ENCODE assay signal across 19 cellular contexts in the genomic region with DNA sequence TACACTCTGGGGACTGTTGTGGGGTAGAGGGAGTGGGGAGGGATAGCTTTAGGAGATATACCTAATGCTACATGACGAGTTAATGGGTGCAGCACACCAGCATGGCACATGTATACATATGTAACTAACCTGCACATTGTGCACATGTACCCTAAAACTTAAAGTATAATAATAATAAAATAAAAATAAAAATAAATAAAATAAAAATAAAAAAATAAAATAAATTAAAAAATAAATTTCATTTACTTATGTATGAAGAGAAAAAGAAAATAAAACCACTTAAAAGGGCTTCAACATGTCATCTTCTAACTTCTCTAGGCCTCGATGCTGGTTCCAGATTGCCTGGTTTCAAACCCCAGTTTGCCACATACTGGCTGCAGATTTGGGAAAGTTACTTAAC. TPM values are rescaled to one million over a fixed set of nuclear protein-coding genes. Genes with fewer than 3 reads are reported as not detected.
"Had no signal": no experiment of that assay in that cellular context is flagged by ENCODE, and none has a peak within 500 bp of the region (broad histone marks: within the 10 kb centered on the region; RNA-seq: fewer than 3 reads in every experiment).

No MANE protein-coding gene starts in this region.

RNA-seq across cellular contexts. Expression of gene HTR1E, which starts 10.2 kb away (rescaled TPM):
- total RNA-seq: activated naive CD4-positive, alpha-beta T cell treated with anti-CD3 and anti-CD28 coated beads for 36 hours; activated naive CD4-positive, alpha-beta T cell treated with anti-CD3 and anti-CD28 coated beads, Interleukin-2, amount 50 U/mL, for 72 hours; activated naive CD8-positive, alpha-beta T cell treated with anti-CD3 and anti-CD28 coated beads for 36 hours; activated naive CD8-positive, alpha-beta T cell treated with anti-CD3 and anti-CD28 coated beads, Interleukin-2, amount 10 ng/mL, durations not matched to agents 7 days and 5 days; activated T-cell treated with anti-CD3 and anti-CD28 coated beads, Interleukin-2, amount 50 U/mL, for 4 hours; activated T-cell treated with anti-CD3 and anti-CD28 coated beads, Interleukin-2, amount 50 U/mL, for 72 hours; activated T-helper 1 cell treated with anti-CD3 and anti-CD28 coated beads, Interleukin-12 subunit alpha, Interleukin-12 subunit beta, Interleukin-2, Interleukin-4 antibody, amounts not matched to agents 30 ng/mL and 10 ng/mL and 1 ng/mL, durations not matched to agents 14 hours and 24 hours and 36 hours; activated T-helper 17 cell treated with anti-CD3 and anti-CD28 coated beads, Interleukin-2, amount 50 U/mL, for 72 hours; activated T-helper 2 cell treated with anti-CD3 and anti-CD28 coated beads, Interferon-gamma antibody, Interleukin-2, Interleukin-4, amounts not matched to agents 10 μg/mL and 5 μg/mL and 100 μg/mL, durations not matched to agents 14 hours and 24 hours and 36 hours; adrenal gland; aorta; ascending aorta; astrocyte; body of pancreas; breast epithelium; bronchial epithelial cell; cardiac muscle cell; cardiac septum; chondrocyte had no signal
